Comparison of ENCODE assay signal across 8 cellular contexts in genomic region chr10:26931223-26931622, GRCh38.
DNase-seq lines count a peak whose midpoint lies in the region; ATAC-seq, FAIRE-seq and TF ChIP-seq lines count a peak whose summit lies in the region.

No MANE protein-coding gene starts in this region.

- H2AFZ ChIP-seq in HepG2 (ENCODE audit: low read length), result no peak overlapping the region

- no TSS peak for BruUV-seq in HepG2 (replicated peaks; lab: Mats Ljungman, UMichigan)

- in situ Hi-C loops in HepG2 (cut with HindIII; ENCODE audit: extremely low pct_ligation_motif_present, low pct_unique_long_range_greater_than_20kb), result no loop called here

- intact Hi-C loops in HepG2 (cut with micrococcal nuclease; ENCODE audit: unreplicated experiment) (no loop called here), tibial artery (cut with DNase I; ENCODE audit: low total_unique reads) (no loop called here), posterior cingulate gyrus (cut with DNase I) (no loop called here)

- no peak overlapping the region for H3K9ac ChIP-seq in HepG2 (ENCODE audit: insufficient read depth, low read depth, low read length)

- TF ChIP-seq CTCF in HepG2 (CRISPR knock-in tag; IDR thresholded peaks at IDR 0.05) (0 out of 2 replicates have a peak, but pooled peaks have one; percentile 11), tibial artery (IDR thresholded peaks at IDR 0.05) (no peak)

- peaks cover 9% of the 10 kb centered on the region for H3K4me1 ChIP-seq in HepG2 (ENCODE audit: insufficient read depth, low read length)
- H3K4me1 ChIP-seq in tibial artery, result peaks cover 0 to 6% (median 5%) of the 10 kb centered on the region in 4 donors

- H3K4me2 ChIP-seq in HepG2 (ENCODE audit: low read depth, low read length), result peak overlapping the region; percentile 82

- no peaks in the 10 kb centered on the region for H4K20me1 ChIP-seq in HepG2 (ENCODE audit: insufficient read depth, low read length)

- H3K27me3 ChIP-seq in HepG2 (ENCODE audit: control insufficient read depth in 1 of 2, insufficient read depth in 2 of 2, low read length in 2 of 2) (no peaks in the 10 kb centered on the region), tibial artery (no peaks in the 10 kb centered on the region)

- peak in 1 of 2 experiments; percentile 36; a peak in 1 of 4 replicates for TF ChIP-seq EP300 in HepG2 (IDR thresholded peaks at IDR 0.05; ENCODE audit: low read depth in 2 of 2, low read length in 2 of 2)
- no peak for TF ChIP-seq EP300 in HepG2 (CRISPR knock-in tag; IDR thresholded peaks at IDR 0.05; ENCODE audit: borderline replicate concordance)

- no peak overlapping the region for H3K27ac ChIP-seq in HepG2 (ENCODE audit: extremely low read length, insufficient read depth, low read length)
- no peak overlapping the region for H3K27ac ChIP-seq in tibial artery

- DNase-seq in GM12891 (ENCODE audit: insufficient read length, low spot score) (peak; percentile 47), RPMI7951 (ENCODE audit: low read depth) (peak; percentile 6), HepG2 (ENCODE audit: low spot score) (peak; percentile 45), tibial artery (no peak), posterior cingulate gyrus (no peak), DMS153 treated with DMSO at 0.1 percent for 48 hours (lab: John Stamatoyannopoulos, UW; ENCODE audit: unreplicated experiment) (no peak)
- no peak for DNase-seq in stimulated activated CD4-positive, alpha-beta T cell treated with anti-CD3 and anti-CD28 coated beads, Interleukin-4, amount 100 ng/mL, for 1 hour

- H3K36me3 ChIP-seq in HepG2 (replicated peaks in 1 of 2; ENCODE audit: control insufficient read depth in 1 of 2, insufficient read depth in 2 of 2, low read length in 2 of 2), result no peaks in the 10 kb centered on the region
- H3K36me3 ChIP-seq in tibial artery, result no peaks in the 10 kb centered on the region

- TF ChIP-seq RAD21 in HepG2 (CRISPR knock-in tag; IDR thresholded peaks at IDR 0.05), result no peak

- no peaks in the 10 kb centered on the region for H3K79me2 ChIP-seq in HepG2 (ENCODE audit: insufficient read depth, low read length)

- under 1% methylated on average over 18 of the region's 21 CpGs for WGBS in HepG2 (ENCODE audit: low lambda C conversion rate)

- H3K4me3 ChIP-seq in HepG2 (replicated peaks in 1 of 3; ENCODE audit: insufficient read depth in 1 of 3, low read depth in 2 of 3, low read length in 3 of 3) (peak overlapping the region; percentile 14 to 54 (median 34); a peak in 4 of 6 replicates), tibial artery (peak overlapping the region in 1 of 2 donors; percentile 20)

- no peaks in the 10 kb centered on the region for H3K9me3 ChIP-seq in HepG2 (ENCODE audit: low read length)
- no peaks in the 10 kb centered on the region for H3K9me3 ChIP-seq in tibial artery

- POLR2A ChIA-PET in HepG2 (lab: Yijun Ruan, JAX), result no interaction called here

- FAIRE-seq in GM12891 (lab: Jason Lieb, UNC) (peak; percentile 16), HepG2 (lab: Jason Lieb, UNC) (no peak)

- TF ChIP-seq POLR2A in GM12891 (IDR thresholded peaks at IDR 0.05; ENCODE audit: low read depth, low read length), result no peak
- TF ChIP-seq POLR2A in HepG2 (IDR thresholded peaks at IDR 0.05; ENCODE audit: insufficient read depth in 1 of 2, low read depth in 2 of 2, low read length in 2 of 2), result no peak

- ATAC-seq in GM21723 (IDR thresholded peaks at IDR 0.05; ENCODE audit: unreplicated experiment) (peak; percentile 96), HepG2 (peak; percentile 99)

- CTCF ChIA-PET in HepG2 (lab: Yijun Ruan, JAX; ENCODE audit: low intra/inter-chr PET ratio, low total read pairs), result no interaction called here

TF ChIP-seq in GM12891, 5 proteins besides CTCF, POLR2A, EP300 and RAD21:
- TF ChIP-seq POU2F2 (IDR thresholded peaks at IDR 0.05; ENCODE audit: low read depth, low read length) (no peak), POLR2AphosphoS5 (IDR thresholded peaks at IDR 0.05; ENCODE audit: low read depth, low read length) (no peak), SPI1 (IDR thresholded peaks at IDR 0.05; ENCODE audit: low read depth, low read length) (no peak), PAX5 (IDR thresholded peaks at IDR 0.05; ENCODE audit: insufficient read depth, low read length, severe bottlenecking) (no peak), TAF1 (IDR thresholded peaks at IDR 0.05; ENCODE audit: low read depth, low read length) (no peak)

TF ChIP-seq in HepG2, 621 proteins besides CTCF, POLR2A, EP300 and RAD21 (continues in another document):
- TF ChIP-seq, protein P1, sequence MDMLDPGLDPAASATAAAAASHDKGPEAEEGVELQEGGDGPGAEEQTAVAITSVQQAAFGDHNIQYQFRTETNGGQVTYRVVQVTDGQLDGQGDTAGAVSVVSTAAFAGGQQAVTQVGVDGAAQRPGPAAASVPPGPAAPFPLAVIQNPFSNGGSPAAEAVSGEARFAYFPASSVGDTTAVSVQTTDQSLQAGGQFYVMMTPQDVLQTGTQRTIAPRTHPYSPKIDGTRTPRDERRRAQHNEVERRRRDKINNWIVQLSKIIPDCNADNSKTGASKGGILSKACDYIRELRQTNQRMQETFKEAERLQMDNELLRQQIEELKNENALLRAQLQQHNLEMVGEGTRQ (IDR thresholded peaks at IDR 0.05; ENCODE audit: low read depth, low read length), result no peak
- TF ChIP-seq, protein P1 (CRISPR knock-in tag; IDR thresholded peaks at IDR 0.05; ENCODE audit: borderline replicate concordance), result no peak
- TF ChIP-seq DNMT3B (CRISPR knock-in tag; conservative IDR thresholded peaks at IDR 0.05) (no peak), JDP2 (CRISPR knock-in tag; IDR thresholded peaks at IDR 0.05; ENCODE audit: borderline replicate concordance) (no peak), ADNP (CRISPR knock-in tag; IDR thresholded peaks at IDR 0.05) (no peak), JUNB (CRISPR knock-in tag; IDR thresholded peaks at IDR 0.05; ENCODE audit: borderline replicate concordance) (no peak), ZNF75D (CRISPR knock-in tag; IDR thresholded peaks at IDR 0.05; ENCODE audit: borderline replicate concordance) (no peak), ZNF550 (CRISPR knock-in tag; IDR thresholded peaks at IDR 0.05; ENCODE audit: borderline replicate concordance) (no peak), SMAD9 (CRISPR knock-in tag; IDR thresholded peaks at IDR 0.05) (no peak), MTA1 (CRISPR knock-in tag; IDR thresholded peaks at IDR 0.05; ENCODE audit: borderline replicate concordance) (0 out of 2 replicates have a peak, but pooled peaks have one; percentile 49), GATAD1 (CRISPR knock-in tag; IDR thresholded peaks at IDR 0.05) (no peak), SMAD3 (CRISPR knock-in tag; IDR thresholded peaks at IDR 0.05) (no peak), ARNTL (CRISPR knock-in tag; IDR thresholded peaks at IDR 0.05) (no peak), HMGA1 (CRISPR knock-in tag; conservative IDR thresholded peaks at IDR 0.05) (no peak), TSC22D2 (CRISPR knock-in tag; IDR thresholded peaks at IDR 0.05; ENCODE audit: borderline replicate concordance) (no peak), ZNF143 (CRISPR knock-in tag; IDR thresholded peaks at IDR 0.05) (no peak), ZBTB38 (CRISPR knock-in tag; IDR thresholded peaks at IDR 0.05) (no peak), ZNF354B (CRISPR knock-in tag; IDR thresholded peaks at IDR 0.05) (no peak), RBM22 (optimal IDR thresholded peaks at IDR 0.05; ENCODE audit: low read length) (no peak), MXI1 (IDR thresholded peaks at IDR 0.05; ENCODE audit: borderline replicate concordance, low read depth, low read length) (no peak), ZNF674 (CRISPR knock-in tag; IDR thresholded peaks at IDR 0.05; ENCODE audit: low read depth) (no peak), GTF2F1 (IDR thresholded peaks at IDR 0.05; ENCODE audit: low read length) (no peak), TRIM22 (IDR thresholded peaks at IDR 0.05) (no peak)
- TF ChIP-seq, protein P2, sequence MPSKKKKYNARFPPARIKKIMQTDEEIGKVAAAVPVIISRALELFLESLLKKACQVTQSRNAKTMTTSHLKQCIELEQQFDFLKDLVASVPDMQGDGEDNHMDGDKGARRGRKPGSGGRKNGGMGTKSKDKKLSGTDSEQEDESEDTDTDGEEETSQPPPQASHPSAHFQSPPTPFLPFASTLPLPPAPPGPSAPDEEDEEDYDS (CRISPR knock-in tag; IDR thresholded peaks at IDR 0.05), result no peak
- TF ChIP-seq, protein P3, sequence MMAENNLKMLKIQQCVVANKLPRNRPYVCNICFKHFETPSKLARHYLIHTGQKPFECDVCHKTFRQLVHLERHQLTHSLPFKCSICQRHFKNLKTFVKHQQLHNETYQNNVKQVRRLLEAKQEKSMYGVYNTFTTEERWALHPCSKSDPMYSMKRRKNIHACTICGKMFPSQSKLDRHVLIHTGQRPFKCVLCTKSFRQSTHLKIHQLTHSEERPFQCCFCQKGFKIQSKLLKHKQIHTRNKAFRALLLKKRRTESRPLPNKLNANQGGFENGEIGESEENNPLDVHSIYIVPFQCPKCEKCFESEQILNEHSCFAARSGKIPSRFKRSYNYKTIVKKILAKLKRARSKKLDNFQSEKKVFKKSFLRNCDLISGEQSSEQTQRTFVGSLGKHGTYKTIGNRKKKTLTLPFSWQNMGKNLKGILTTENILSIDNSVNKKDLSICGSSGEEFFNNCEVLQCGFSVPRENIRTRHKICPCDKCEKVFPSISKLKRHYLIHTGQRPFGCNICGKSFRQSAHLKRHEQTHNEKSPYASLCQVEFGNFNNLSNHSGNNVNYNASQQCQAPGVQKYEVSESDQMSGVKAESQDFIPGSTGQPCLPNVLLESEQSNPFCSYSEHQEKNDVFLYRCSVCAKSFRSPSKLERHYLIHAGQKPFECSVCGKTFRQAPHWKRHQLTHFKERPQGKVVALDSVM (CRISPR knock-in tag; IDR thresholded peaks at IDR 0.05), result no peak

Comparison
In these comparisons a context has a peak if more than half of its experiments do, and no peak if none do; other contexts are left out.
1. DNase-seq: peak in GM12891 (single experiment), RPMI7951 (single experiment) and HepG2 (single experiment); none in tibial artery (0 of 2), stimulated activated CD4-positive, alpha-beta T cell treated with anti-CD3 and anti-CD28 coated beads, Interleukin-4, amount 100 ng/mL, for 1 hour (single experiment), posterior cingulate gyrus (0 of 10) and DMS153 treated with DMSO at 0.1 percent for 48 hours (single experiment).